ENCODE assay signal across 1 cellular context in the genomic region with DNA sequence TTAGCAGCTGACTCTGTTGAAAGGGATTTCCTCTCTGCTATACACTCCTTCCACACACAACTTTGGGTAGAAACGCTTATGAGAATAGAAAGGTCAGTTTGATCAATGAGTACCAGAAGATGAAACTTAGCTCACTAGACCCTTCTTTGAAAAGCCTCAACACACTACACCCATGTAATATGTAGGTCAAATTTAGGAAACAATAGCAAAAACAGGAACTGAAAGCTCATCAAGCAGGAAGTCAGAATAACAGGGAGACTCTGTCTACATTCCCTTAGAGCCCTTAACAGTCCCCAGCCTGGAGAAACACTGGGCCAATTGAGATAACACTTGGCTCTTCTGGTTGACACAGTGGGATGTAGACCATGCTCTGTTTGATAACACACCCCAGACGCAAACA.
TF ChIP-seq lines count a peak whose summit lies in the region.

No MANE protein-coding gene starts in this region.

TF ChIP-seq in GM12878, 131 proteins besides CTCF, POLR2A, EP300 and RAD21:
- TF ChIP-seq PML (IDR thresholded peaks at IDR 0.05; ENCODE audit: low read length), result no peak
- TF ChIP-seq HDAC2 (IDR thresholded peaks at IDR 0.05), result no peak
- TF ChIP-seq SPI1 (IDR thresholded peaks at IDR 0.05; ENCODE audit: borderline replicate concordance, insufficient read depth, low read depth, low read length), result peak; percentile 66; the same call in 1 of the 2 replicates
